In genomic region chr6:15437090-15437489, GRCh38 we compare ENCODE assay signal across 18 cellular contexts.
A peak's percentile ranks its signal among the peaks of the same experiment; 100 is the strongest.
DNase-seq lines count a peak whose midpoint lies in the region; ATAC-seq and TF ChIP-seq lines count a peak whose summit lies in the region.
"Had no signal": no experiment of that assay in that cellular context is flagged by ENCODE, and none has a peak within 500 bp of the region (broad histone marks: within the 10 kb centered on the region; RNA-seq: fewer than 3 reads in every experiment).

No MANE protein-coding gene starts in this region.

- peak overlapping the region in 6 of 11 experiments; percentile 11 to 53 (median 25); a peak in 9 of 22 replicates for H3K27ac ChIP-seq in BLaER1 treated with 17β-estradiol and CSF1 and Interleukin-3, amounts not matched to agents 10 nM and 100 nM
- H3K27ac ChIP-seq in CD4-positive, alpha-beta T cell (ENCODE audit: low read depth, low read length): no peak overlapping the region
- H3K27ac ChIP-seq in mesendoderm (ENCODE audit: low read depth, low read length) (no peak overlapping the region), trophoblast cell (ENCODE audit: low read depth, low read length) (no peak overlapping the region)

- peak overlapping the region; percentile 60 for H3K27ac Mint-ChIP-seq in CD4-positive, alpha-beta T cell
- H3K27ac Mint-ChIP-seq in activated naive CD8-positive, alpha-beta T cell: peak overlapping the region; percentile 54
- H3K27ac Mint-ChIP-seq: mesothelial cell of epicardium had no signal

- no peaks in the 10 kb centered on the region for H3K27me3 ChIP-seq in BLaER1 treated with 17β-estradiol and CSF1 and Interleukin-3, amounts not matched to agents 10 nM and 100 nM
- no peaks in the 10 kb centered on the region for H3K27me3 ChIP-seq in CD4-positive, alpha-beta T cell (ENCODE audit: control insufficient read depth, insufficient read depth, low read length)
- H3K27me3 ChIP-seq in mesendoderm (ENCODE audit: insufficient read depth, low read length, poor library complexity) (no peaks in the 10 kb centered on the region), trophoblast cell (ENCODE audit: insufficient read depth, low read length) (no peaks in the 10 kb centered on the region)

- H3K27me3 Mint-ChIP-seq in CD4-positive, alpha-beta T cell: no peaks in the 10 kb centered on the region
- H3K27me3 Mint-ChIP-seq in activated naive CD8-positive, alpha-beta T cell: no peaks in the 10 kb centered on the region

- H3K36me3 Mint-ChIP-seq in CD4-positive, alpha-beta T cell (ENCODE audit: low read depth): no peaks in the 10 kb centered on the region
- H3K36me3 Mint-ChIP-seq in activated naive CD8-positive, alpha-beta T cell: peaks cover 3% of the 10 kb centered on the region

- H3K4me1 Mint-ChIP-seq in CD4-positive, alpha-beta T cell (ENCODE audit: low read depth): peaks cover 92% of the 10 kb centered on the region
- peaks cover 91% of the 10 kb centered on the region for H3K4me1 Mint-ChIP-seq in activated naive CD8-positive, alpha-beta T cell (ENCODE audit: low read depth)

- H2BK12ac ChIP-seq in trophoblast cell (ENCODE audit: low read length): no peak overlapping the region

- no peak for TF ChIP-seq CTCF in CD4-positive, alpha-beta T cell (IDR thresholded peaks at IDR 0.05)

- H3K4me3 ChIP-seq in BLaER1 treated with 17β-estradiol and CSF1 and Interleukin-3, amounts not matched to agents 10 nM and 100 nM: no peak overlapping the region
- H3K4me3 ChIP-seq in mesendoderm (ENCODE audit: low read length): no peak overlapping the region
- no peak overlapping the region for H3K4me3 ChIP-seq in trophoblast cell (ENCODE audit: low read depth, low read length)

- H3K79me1 ChIP-seq in mesendoderm (ENCODE audit: low read length): peaks cover 25% of the 10 kb centered on the region
- peaks cover 3% of the 10 kb centered on the region for H3K79me1 ChIP-seq in trophoblast cell (ENCODE audit: low read length)

- POLR2A ChIA-PET in CD4-positive, alpha-beta T cell (lab: Charles Lee): no interaction called here

- H4K8ac ChIP-seq in mesendoderm (ENCODE audit: low read depth, low read length) (no peak overlapping the region), trophoblast cell (ENCODE audit: low read depth, low read length) (no peak overlapping the region)

- no peak overlapping the region for H3K4me3 Mint-ChIP-seq in CD4-positive, alpha-beta T cell
- no peak overlapping the region for H3K4me3 Mint-ChIP-seq in activated naive CD8-positive, alpha-beta T cell
- H3K4me3 Mint-ChIP-seq: mesothelial cell of epicardium had no signal

- no peak overlapping the region for H4K5ac ChIP-seq in mesendoderm (ENCODE audit: low read length)

- H4K91ac ChIP-seq in trophoblast cell (ENCODE audit: low read depth, low read length): no peak overlapping the region

- H4K20me1 ChIP-seq in BLaER1 treated with 17β-estradiol and CSF1 and Interleukin-3, amounts not matched to agents 10 nM and 100 nM: peaks cover 82 to 100% (median 95%) of the 10 kb centered on the region in 11 experiments

- H3K79me2 ChIP-seq in mesendoderm (ENCODE audit: control insufficient read depth, insufficient read depth, low read length) (peaks cover 74% of the 10 kb centered on the region), trophoblast cell (ENCODE audit: control insufficient read depth, insufficient read depth, low read length, poor library complexity) (no peaks in the 10 kb centered on the region)

- peaks cover 98 to 100% (median 100%) of the 10 kb centered on the region in 10 experiments for H3K4me1 ChIP-seq in BLaER1 treated with 17β-estradiol and CSF1 and Interleukin-3, amounts not matched to agents 10 nM and 100 nM
- H3K4me1 ChIP-seq in mesendoderm (ENCODE audit: control insufficient read depth, low read depth, low read length): peaks cover 51% of the 10 kb centered on the region
- H3K4me1 ChIP-seq in trophoblast cell (ENCODE audit: control insufficient read depth in 1 of 2, insufficient read depth in 2 of 2, low read length in 2 of 2): peaks cover 4 to 10% of the 10 kb centered on the region in 2 experiments

- peaks cover 0 to 10% (median 0%) of the 10 kb centered on the region in 11 experiments; a peak in 3 of 22 replicates for H3K36me3 ChIP-seq in BLaER1 treated with 17β-estradiol and CSF1 and Interleukin-3, amounts not matched to agents 10 nM and 100 nM
- H3K36me3 ChIP-seq in mesendoderm (ENCODE audit: control insufficient read depth, insufficient read depth, low read length) (no peaks in the 10 kb centered on the region), trophoblast cell (ENCODE audit: control insufficient read depth in 1 of 2, insufficient read depth in 2 of 2, low read length in 2 of 2) (no peaks in the 10 kb centered on the region)

- peak overlapping the region; percentile 46 to 97 (median 80) for H3K4me2 ChIP-seq in BLaER1 treated with 17β-estradiol and CSF1 and Interleukin-3, amounts not matched to agents 10 nM and 100 nM
- no peak overlapping the region for H3K4me2 ChIP-seq in mesendoderm (ENCODE audit: low read length)
- no peak overlapping the region for H3K4me2 ChIP-seq in trophoblast cell (ENCODE audit: low read length)

- H2AK5ac ChIP-seq in mesendoderm (ENCODE audit: low read length) (peak overlapping the region; percentile 95), trophoblast cell (ENCODE audit: low read length) (no peak overlapping the region)

- peak overlapping the region; percentile 64 for H2BK5ac ChIP-seq in mesendoderm (ENCODE audit: low read length)
- no peak overlapping the region for H2BK5ac ChIP-seq in trophoblast cell (ENCODE audit: low read depth, low read length, poor library complexity)

- intact Hi-C loops in CD4-positive, alpha-beta T cell (cut with DNase I, micrococcal nuclease): no loop called here

- peak overlapping the region; percentile 81 for H3K56ac ChIP-seq in mesendoderm (ENCODE audit: low read length)

- no peak overlapping the region for H4K12ac ChIP-seq in trophoblast cell (ENCODE audit: low read depth, low read length)

- H3K4ac ChIP-seq in mesendoderm (ENCODE audit: low read depth, low read length) (peak overlapping the region; percentile 46), trophoblast cell (ENCODE audit: low read depth, low read length) (no peak overlapping the region)

- DNase-seq in CD4-positive, alpha-beta T cell: no peak
- DNase-seq in mesendoderm (no peak), NCI-H2196 (lab: John Stamatoyannopoulos, UW; ENCODE audit: unreplicated experiment) (no peak), trophoblast cell (no peak)
- DNase-seq: activated CD4-positive, CD25-positive, alpha-beta regulatory T cell; amniotic stem cell; caudate nucleus; DMS 273 treated with DMSO at 0.1 percent for 48 hours; effector memory CD4-positive, alpha-beta T cell; GDM1; MM.1S; NCI-H1930; NCI-H510A had no signal

- no peak overlapping the region for H3K23ac ChIP-seq in mesendoderm (ENCODE audit: low read length)
- H3K23ac ChIP-seq in trophoblast cell (ENCODE audit: low read length): no peak overlapping the region

- ATAC-seq in CD4-positive, alpha-beta T cell (ENCODE audit: poor library complexity): no peak
- no peak for ATAC-seq in SK-N-SH treated with all-trans-retinoic acid at 6 μM for 48 hours
- ATAC-seq: sciatic nerve had no signal

- peak overlapping the region; percentile 49 for H2BK120ac ChIP-seq in mesendoderm (ENCODE audit: low read depth, low read length)
- H2BK120ac ChIP-seq in trophoblast cell (ENCODE audit: insufficient read depth, low read length, poor library complexity): no peak overlapping the region

- H3K9me3 Mint-ChIP-seq in CD4-positive, alpha-beta T cell: no peaks in the 10 kb centered on the region
- no peaks in the 10 kb centered on the region for H3K9me3 Mint-ChIP-seq in activated naive CD8-positive, alpha-beta T cell (ENCODE audit: low read depth)

- H3K9me3 ChIP-seq in BLaER1 treated with 17β-estradiol and CSF1 and Interleukin-3, amounts not matched to agents 10 nM and 100 nM (replicated peaks in 1 of 11): peaks cover 6 to 13% (median 10%) of the 10 kb centered on the region in 11 experiments; a peak in 16 of 22 replicates
- no peaks in the 10 kb centered on the region for H3K9me3 ChIP-seq in CD4-positive, alpha-beta T cell (ENCODE audit: control insufficient read depth, low read length)
- H3K9me3 ChIP-seq in trophoblast cell (ENCODE audit: insufficient read depth, low read depth, low read length): no peaks in the 10 kb centered on the region

- no CpG with 5 or more reads among the region's 2 CpGs for WGBS in mesendoderm (ENCODE audit: extremely low coverage, insufficient coverage, low lambda C conversion rate)
- no CpG with 5 or more reads among the region's 2 CpGs for WGBS in trophoblast cell (ENCODE audit: extremely low coverage, insufficient coverage, insufficient read length)

- H3K18ac ChIP-seq in mesendoderm (ENCODE audit: low read length): peak overlapping the region; percentile 33
- no peak overlapping the region for H3K18ac ChIP-seq in trophoblast cell (ENCODE audit: low read length)

- no peak overlapping the region for H2BK15ac ChIP-seq in mesendoderm (replicated peaks; ENCODE audit: low read depth)

- peak overlapping the region in 1 of 11 experiments; percentile 19; a peak in 2 of 22 replicates for H3K9ac ChIP-seq in BLaER1 treated with 17β-estradiol and CSF1 and Interleukin-3, amounts not matched to agents 10 nM and 100 nM
- H3K9ac ChIP-seq in mesendoderm (ENCODE audit: low read length) (peak overlapping the region; percentile 21), trophoblast cell (ENCODE audit: low read length) (no peak overlapping the region)

- CTCF ChIA-PET in CD4-positive, alpha-beta T cell (lab: Charles Lee): no interaction called here

- no peak overlapping the region for H3K14ac ChIP-seq in trophoblast cell (ENCODE audit: low read length)

- H2AFZ ChIP-seq in trophoblast cell (ENCODE audit: insufficient read depth, low read length, poor library complexity): no peak overlapping the region

TF ChIP-seq in SK-N-SH treated with all-trans-retinoic acid at 6 μM for 48 hours, 23 proteins besides CTCF, POLR2A, EP300 and RAD21 (continues in another document):
- TF ChIP-seq ZNF565 (CRISPR knock-in tag; conservative IDR thresholded peaks at IDR 0.05; ENCODE audit: low read depth) (no peak), GLIS3 (CRISPR knock-in tag; IDR thresholded peaks at IDR 0.05) (no peak), SNAI2 (CRISPR knock-in tag; IDR thresholded peaks at IDR 0.05) (no peak), ZFP3 (CRISPR knock-in tag; IDR thresholded peaks at IDR 0.05) (no peak), ZFP30 (CRISPR knock-in tag; IDR thresholded peaks at IDR 0.05) (no peak), ESRRG (CRISPR knock-in tag; IDR thresholded peaks at IDR 0.05) (no peak), TCF4 (CRISPR knock-in tag; IDR thresholded peaks at IDR 0.05; ENCODE audit: borderline replicate concordance) (no peak), BACH2 (CRISPR knock-in tag; IDR thresholded peaks at IDR 0.05; ENCODE audit: borderline replicate concordance) (no peak), ISL1 (CRISPR knock-in tag; IDR thresholded peaks at IDR 0.05) (no peak)

Comparison
In these comparisons a context has a peak if more than half of its experiments do, and no peak if none do; other contexts are left out.
1. H3K27ac ChIP-seq: peak in BLaER1 treated with 17β-estradiol and CSF1 and Interleukin-3, amounts not matched to agents 10 nM and 100 nM (6 of 11); none in CD4-positive, alpha-beta T cell (single experiment), mesendoderm (single experiment) and trophoblast cell (single experiment).
2. H3K4me2 ChIP-seq: peak in BLaER1 treated with 17β-estradiol and CSF1 and Interleukin-3, amounts not matched to agents 10 nM and 100 nM (11 of 11); none in mesendoderm (single experiment) and trophoblast cell (single experiment).